ENCODE assay signal across 7 cellular contexts in genomic region chr1:147083919-147084272, GRCh38.
DNase-seq lines count a peak whose midpoint lies in the region; ATAC-seq and TF ChIP-seq lines count a peak whose summit lies in the region.

No MANE protein-coding gene starts in this region.

- DNase-seq in SJCRH30 (no peak), fibroblast of pulmonary artery (ENCODE audit: low read depth) (no peak), skeletal muscle cell (ENCODE audit: low read depth) (no peak)
- DNase-seq in stimulated activated CD4-positive, alpha-beta T cell treated with anti-CD3 and anti-CD28 coated beads, Interleukin-4, amount 100 ng/mL, for 24 hours: no peak

- H3K36me3 ChIP-seq in SJCRH30: no peaks in the 10 kb centered on the region

- H3K27ac ChIP-seq in SJCRH30: no peak overlapping the region

- peak; percentile 21 for ATAC-seq in GM21360 (IDR thresholded peaks at IDR 0.05; ENCODE audit: unreplicated experiment)
- ATAC-seq in HG02763 (IDR thresholded peaks at IDR 0.05; ENCODE audit: unreplicated experiment): no peak
- no peak for ATAC-seq in HG03280 (IDR thresholded peaks at IDR 0.05; ENCODE audit: unreplicated experiment)

- H3K9me3 ChIP-seq in SJCRH30 (replicated peaks): no peaks in the 10 kb centered on the region

- H3K4me1 ChIP-seq in SJCRH30: no peaks in the 10 kb centered on the region

- no peak for TF ChIP-seq CTCF in fibroblast of pulmonary artery (IDR thresholded peaks at IDR 0.05; ENCODE audit: low read length, missing control alignments)

- H3K4me3 ChIP-seq in SJCRH30: peak overlapping the region; percentile 57
- peak overlapping the region; percentile 61 for H3K4me3 ChIP-seq in fibroblast of pulmonary artery (replicated peaks; ENCODE audit: low read depth, low read length)
- H3K4me3 ChIP-seq in skeletal muscle cell (ENCODE audit: low read depth, low read length): peak overlapping the region; percentile 67

- H3K27me3 ChIP-seq in SJCRH30: no peaks in the 10 kb centered on the region
